Comparison of ENCODE assay signal across 8 cellular contexts in the genomic region with DNA sequence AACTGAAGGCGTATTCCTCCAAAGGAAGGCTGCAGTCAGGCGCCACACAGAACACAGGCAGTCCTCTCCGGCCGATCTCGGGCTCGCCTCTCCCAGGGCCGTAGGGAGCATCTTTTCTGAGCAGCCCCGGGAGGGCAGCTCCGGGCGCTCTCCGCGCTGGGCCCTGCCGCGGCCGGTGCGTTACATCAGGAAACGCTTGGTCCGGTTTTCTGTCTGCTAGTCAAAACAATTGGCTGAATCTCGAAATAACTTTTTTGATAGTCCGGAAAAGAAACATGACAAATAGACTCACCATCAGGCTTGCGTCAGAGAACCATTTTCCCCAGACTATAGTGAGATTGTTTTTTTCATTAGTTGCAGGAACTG.
DNase-seq lines count a peak whose midpoint lies in the region; ATAC-seq and TF ChIP-seq lines count a peak whose summit lies in the region.

No MANE protein-coding gene starts in this region.

- H3K9me3 Mint-ChIP-seq in activated CD4-positive, alpha-beta memory T cell treated with anti-CD3 and anti-CD28 coated beads for 36 hours, result no peaks in the 10 kb centered on the region

- H3K4me1 Mint-ChIP-seq in activated CD4-positive, alpha-beta memory T cell treated with anti-CD3 and anti-CD28 coated beads for 36 hours (ENCODE audit: low read depth), result peaks cover 63% of the 10 kb centered on the region

- ATAC-seq in GM21528 (IDR thresholded peaks at IDR 0.05; ENCODE audit: low FRiP score, unreplicated experiment), result peak; percentile 17
- no peak for ATAC-seq in HG03108 (IDR thresholded peaks at IDR 0.05; ENCODE audit: unreplicated experiment)

- H3K27ac Mint-ChIP-seq in activated CD4-positive, alpha-beta memory T cell treated with anti-CD3 and anti-CD28 coated beads for 36 hours, result no peak overlapping the region

- CTCF ChIA-PET in activated CD4-positive, alpha-beta memory T cell treated with anti-CD3 and anti-CD28 coated beads for 36 hours (lab: Charles Lee), result interaction anchor here (0.8 kb wide), 1 partner anchor 47 kb away, joined by 3 read pairs; no protein-coding TSS in a partner anchor
- CTCF ChIA-PET in HEK293T (lab: Yijun Ruan, JAX), result no interaction called here

- peak overlapping the region; percentile 54 for H3K4me3 ChIP-seq in AG09309 (ENCODE audit: control insufficient read depth, low read depth, low read length)
- peak overlapping the region; percentile 52 for H3K4me3 ChIP-seq in fibroblast of the aortic adventitia (ENCODE audit: low read depth, low read length)

- intact Hi-C loops in activated CD4-positive, alpha-beta memory T cell treated with anti-CD3 and anti-CD28 coated beads for 36 hours (cut with micrococcal nuclease), result loop anchor here (1.0 to 2.0 kb wide), 2 partner anchors 96 to 237 kb away; no protein-coding TSS in a partner anchor

- peaks cover 67% of the 10 kb centered on the region for H3K27me3 Mint-ChIP-seq in activated CD4-positive, alpha-beta memory T cell treated with anti-CD3 and anti-CD28 coated beads for 36 hours

- TF ChIP-seq CTCF in AG09309 (IDR thresholded peaks at IDR 0.05; ENCODE audit: control insufficient read depth, insufficient read depth, low read depth, low read length, missing control alignments), result no peak
- no peak for TF ChIP-seq CTCF in fibroblast of the aortic adventitia (IDR thresholded peaks at IDR 0.05; ENCODE audit: insufficient read depth, low read length)

- H3K36me3 Mint-ChIP-seq in activated CD4-positive, alpha-beta memory T cell treated with anti-CD3 and anti-CD28 coated beads for 36 hours, result peaks cover 2% of the 10 kb centered on the region

- DNase-seq in AG09309 (ENCODE audit: low read depth), result no peak
- DNase-seq in activated CD4-positive, alpha-beta memory T cell treated with anti-CD3 and anti-CD28 coated beads for 36 hours, result peak; percentile 31
- peak; percentile 67 for DNase-seq in fibroblast of the aortic adventitia (ENCODE audit: low read depth)
- DNase-seq in non-pigmented ciliary epithelial cell (ENCODE audit: low read depth), result peak; percentile 14
- no peak for DNase-seq in inferior parietal cortex (ENCODE audit: extremely low spot score)
- DNase-seq in HEK293T (ENCODE audit: extremely low spot score), result no peak

- H3K4me3 Mint-ChIP-seq in activated CD4-positive, alpha-beta memory T cell treated with anti-CD3 and anti-CD28 coated beads for 36 hours, result peak overlapping the region; percentile 66

- POLR2A ChIA-PET in activated CD4-positive, alpha-beta memory T cell treated with anti-CD3 and anti-CD28 coated beads for 36 hours (lab: Charles Lee), result interaction anchor here (0.8 to 11.0 kb wide), 2 partner anchors 49 to 781 kb away, joined by 3 to 132 read pairs; no protein-coding TSS in a partner anchor
- POLR2A ChIA-PET in HEK293T (lab: Yijun Ruan, JAX), result no interaction called here

TF ChIP-seq in HEK293T, 16 proteins besides CTCF, POLR2A, EP300 and RAD21:
- TF ChIP-seq SP1 (IDR thresholded peaks at IDR 0.05) (no peak), FOXA1 (IDR thresholded peaks at IDR 0.05) (no peak), ARNT (IDR thresholded peaks at IDR 0.05) (no peak), L3MBTL2 (conservative IDR thresholded peaks at IDR 0.05) (no peak), NFRKB (IDR thresholded peaks at IDR 0.05) (no peak), ELF4 (IDR thresholded peaks at IDR 0.05) (no peak), HDGF (IDR thresholded peaks at IDR 0.05; ENCODE audit: borderline replicate concordance) (no peak), FOXK2 (IDR thresholded peaks at IDR 0.05) (no peak), BHLHE40 (IDR thresholded peaks at IDR 0.05; ENCODE audit: borderline replicate concordance) (no peak), TARDBP (IDR thresholded peaks at IDR 0.05) (no peak), FOXM1 (IDR thresholded peaks at IDR 0.05; ENCODE audit: borderline replicate concordance) (no peak), LEF1 (IDR thresholded peaks at IDR 0.05; ENCODE audit: borderline replicate concordance) (no peak)

Comparison
In these comparisons a context has a peak if more than half of its experiments do, and no peak if none do; other contexts are left out.
1. DNase-seq: peak in activated CD4-positive, alpha-beta memory T cell treated with anti-CD3 and anti-CD28 coated beads for 36 hours (single experiment), fibroblast of the aortic adventitia (single experiment) and non-pigmented ciliary epithelial cell (single experiment); none in AG09309 (single experiment), inferior parietal cortex (single experiment) and HEK293T (single experiment).